Comparison of ENCODE assay signal across 1 cellular context in the genomic region with DNA sequence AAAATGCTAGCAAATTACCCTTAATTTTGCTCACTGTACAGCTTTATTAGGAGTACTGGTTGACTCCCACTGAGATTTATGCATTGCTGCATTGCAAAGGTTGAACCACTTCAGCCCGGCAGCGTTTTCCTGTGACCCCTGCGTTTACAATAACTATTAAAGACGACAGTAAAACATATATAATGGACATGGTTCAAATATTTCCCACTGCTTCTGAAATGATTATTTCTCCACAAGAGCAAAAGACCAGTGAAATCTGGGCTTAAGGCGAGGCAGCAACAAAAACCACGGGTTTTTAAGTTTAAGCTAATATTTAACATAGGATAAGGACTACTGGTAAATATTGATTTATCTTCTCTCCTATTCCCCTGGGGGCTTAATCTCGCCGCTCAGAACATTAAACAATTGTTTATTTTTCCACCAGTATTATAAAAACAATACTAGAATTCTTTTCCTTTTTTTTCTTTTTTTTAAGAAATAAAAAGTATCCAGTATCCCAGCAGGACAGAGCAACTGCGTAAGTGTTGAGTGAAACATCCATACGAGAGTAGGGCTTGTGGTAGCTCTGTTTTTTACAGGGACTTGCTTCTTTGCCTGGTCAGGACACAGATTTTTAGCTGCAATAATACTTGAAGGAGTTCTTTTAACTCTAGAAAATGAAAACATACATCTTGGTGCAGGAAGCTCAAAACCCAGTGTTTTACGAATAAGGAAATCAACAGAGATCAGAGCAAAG.
A peak's percentile ranks its signal among the peaks of the same experiment; 100 is the strongest.
TF ChIP-seq lines count a peak whose summit lies in the region.

No MANE protein-coding gene starts in this region.

TF ChIP-seq in HepG2, 621 proteins besides CTCF, POLR2A, EP300 and RAD21 (continued from another document and continues in another):
- TF ChIP-seq, protein P1, sequence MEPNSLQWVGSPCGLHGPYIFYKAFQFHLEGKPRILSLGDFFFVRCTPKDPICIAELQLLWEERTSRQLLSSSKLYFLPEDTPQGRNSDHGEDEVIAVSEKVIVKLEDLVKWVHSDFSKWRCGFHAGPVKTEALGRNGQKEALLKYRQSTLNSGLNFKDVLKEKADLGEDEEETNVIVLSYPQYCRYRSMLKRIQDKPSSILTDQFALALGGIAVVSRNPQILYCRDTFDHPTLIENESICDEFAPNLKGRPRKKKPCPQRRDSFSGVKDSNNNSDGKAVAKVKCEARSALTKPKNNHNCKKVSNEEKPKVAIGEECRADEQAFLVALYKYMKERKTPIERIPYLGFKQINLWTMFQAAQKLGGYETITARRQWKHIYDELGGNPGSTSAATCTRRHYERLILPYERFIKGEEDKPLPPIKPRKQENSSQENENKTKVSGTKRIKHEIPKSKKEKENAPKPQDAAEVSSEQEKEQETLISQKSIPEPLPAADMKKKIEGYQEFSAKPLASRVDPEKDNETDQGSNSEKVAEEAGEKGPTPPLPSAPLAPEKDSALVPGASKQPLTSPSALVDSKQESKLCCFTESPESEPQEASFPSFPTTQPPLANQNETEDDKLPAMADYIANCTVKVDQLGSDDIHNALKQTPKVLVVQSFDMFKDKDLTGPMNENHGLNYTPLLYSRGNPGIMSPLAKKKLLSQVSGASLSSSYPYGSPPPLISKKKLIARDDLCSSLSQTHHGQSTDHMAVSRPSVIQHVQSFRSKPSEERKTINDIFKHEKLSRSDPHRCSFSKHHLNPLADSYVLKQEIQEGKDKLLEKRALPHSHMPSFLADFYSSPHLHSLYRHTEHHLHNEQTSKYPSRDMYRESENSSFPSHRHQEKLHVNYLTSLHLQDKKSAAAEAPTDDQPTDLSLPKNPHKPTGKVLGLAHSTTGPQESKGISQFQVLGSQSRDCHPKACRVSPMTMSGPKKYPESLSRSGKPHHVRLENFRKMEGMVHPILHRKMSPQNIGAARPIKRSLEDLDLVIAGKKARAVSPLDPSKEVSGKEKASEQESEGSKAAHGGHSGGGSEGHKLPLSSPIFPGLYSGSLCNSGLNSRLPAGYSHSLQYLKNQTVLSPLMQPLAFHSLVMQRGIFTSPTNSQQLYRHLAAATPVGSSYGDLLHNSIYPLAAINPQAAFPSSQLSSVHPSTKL (CRISPR knock-in tag; IDR thresholded peaks at IDR 0.05) = peak; percentile 77
- TF ChIP-seq ZNF138 (CRISPR knock-in tag; IDR thresholded peaks at IDR 0.05; ENCODE audit: low read depth) = no peak
- no peak for TF ChIP-seq ZNF556 (CRISPR knock-in tag; IDR thresholded peaks at IDR 0.05; ENCODE audit: borderline replicate concordance)
- TF ChIP-seq NBN (conservative IDR thresholded peaks at IDR 0.05) = no peak
- TF ChIP-seq, protein P2, sequence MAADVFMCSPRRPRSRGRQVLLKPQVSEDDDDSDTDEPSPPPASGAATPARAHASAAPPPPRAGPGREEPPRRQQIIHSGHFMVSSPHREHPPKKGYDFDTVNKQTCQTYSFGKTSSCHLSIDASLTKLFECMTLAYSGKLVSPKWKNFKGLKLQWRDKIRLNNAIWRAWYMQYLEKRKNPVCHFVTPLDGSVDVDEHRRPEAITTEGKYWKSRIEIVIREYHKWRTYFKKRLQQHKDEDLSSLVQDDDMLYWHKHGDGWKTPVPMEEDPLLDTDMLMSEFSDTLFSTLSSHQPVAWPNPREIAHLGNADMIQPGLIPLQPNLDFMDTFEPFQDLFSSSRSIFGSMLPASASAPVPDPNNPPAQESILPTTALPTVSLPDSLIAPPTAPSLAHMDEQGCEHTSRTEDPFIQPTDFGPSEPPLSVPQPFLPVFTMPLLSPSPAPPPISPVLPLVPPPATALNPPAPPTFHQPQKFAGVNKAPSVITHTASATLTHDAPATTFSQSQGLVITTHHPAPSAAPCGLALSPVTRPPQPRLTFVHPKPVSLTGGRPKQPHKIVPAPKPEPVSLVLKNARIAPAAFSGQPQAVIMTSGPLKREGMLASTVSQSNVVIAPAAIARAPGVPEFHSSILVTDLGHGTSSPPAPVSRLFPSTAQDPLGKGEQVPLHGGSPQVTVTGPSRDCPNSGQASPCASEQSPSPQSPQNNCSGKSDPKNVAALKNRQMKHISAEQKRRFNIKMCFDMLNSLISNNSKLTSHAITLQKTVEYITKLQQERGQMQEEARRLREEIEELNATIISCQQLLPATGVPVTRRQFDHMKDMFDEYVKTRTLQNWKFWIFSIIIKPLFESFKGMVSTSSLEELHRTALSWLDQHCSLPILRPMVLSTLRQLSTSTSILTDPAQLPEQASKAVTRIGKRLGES (CRISPR knock-in tag; IDR thresholded peaks at IDR 0.05; ENCODE audit: borderline replicate concordance) = no peak
- TF ChIP-seq FOXJ3 (CRISPR knock-in tag; IDR thresholded peaks at IDR 0.05; ENCODE audit: borderline replicate concordance) = peak; percentile 31; the same call in 1 of the 2 replicates
- 0 out of 2 replicates have a peak, but pooled peaks have one; percentile 58 for TF ChIP-seq PPARG (CRISPR knock-in tag; conservative IDR thresholded peaks at IDR 0.05)
- TF ChIP-seq, protein P3, sequence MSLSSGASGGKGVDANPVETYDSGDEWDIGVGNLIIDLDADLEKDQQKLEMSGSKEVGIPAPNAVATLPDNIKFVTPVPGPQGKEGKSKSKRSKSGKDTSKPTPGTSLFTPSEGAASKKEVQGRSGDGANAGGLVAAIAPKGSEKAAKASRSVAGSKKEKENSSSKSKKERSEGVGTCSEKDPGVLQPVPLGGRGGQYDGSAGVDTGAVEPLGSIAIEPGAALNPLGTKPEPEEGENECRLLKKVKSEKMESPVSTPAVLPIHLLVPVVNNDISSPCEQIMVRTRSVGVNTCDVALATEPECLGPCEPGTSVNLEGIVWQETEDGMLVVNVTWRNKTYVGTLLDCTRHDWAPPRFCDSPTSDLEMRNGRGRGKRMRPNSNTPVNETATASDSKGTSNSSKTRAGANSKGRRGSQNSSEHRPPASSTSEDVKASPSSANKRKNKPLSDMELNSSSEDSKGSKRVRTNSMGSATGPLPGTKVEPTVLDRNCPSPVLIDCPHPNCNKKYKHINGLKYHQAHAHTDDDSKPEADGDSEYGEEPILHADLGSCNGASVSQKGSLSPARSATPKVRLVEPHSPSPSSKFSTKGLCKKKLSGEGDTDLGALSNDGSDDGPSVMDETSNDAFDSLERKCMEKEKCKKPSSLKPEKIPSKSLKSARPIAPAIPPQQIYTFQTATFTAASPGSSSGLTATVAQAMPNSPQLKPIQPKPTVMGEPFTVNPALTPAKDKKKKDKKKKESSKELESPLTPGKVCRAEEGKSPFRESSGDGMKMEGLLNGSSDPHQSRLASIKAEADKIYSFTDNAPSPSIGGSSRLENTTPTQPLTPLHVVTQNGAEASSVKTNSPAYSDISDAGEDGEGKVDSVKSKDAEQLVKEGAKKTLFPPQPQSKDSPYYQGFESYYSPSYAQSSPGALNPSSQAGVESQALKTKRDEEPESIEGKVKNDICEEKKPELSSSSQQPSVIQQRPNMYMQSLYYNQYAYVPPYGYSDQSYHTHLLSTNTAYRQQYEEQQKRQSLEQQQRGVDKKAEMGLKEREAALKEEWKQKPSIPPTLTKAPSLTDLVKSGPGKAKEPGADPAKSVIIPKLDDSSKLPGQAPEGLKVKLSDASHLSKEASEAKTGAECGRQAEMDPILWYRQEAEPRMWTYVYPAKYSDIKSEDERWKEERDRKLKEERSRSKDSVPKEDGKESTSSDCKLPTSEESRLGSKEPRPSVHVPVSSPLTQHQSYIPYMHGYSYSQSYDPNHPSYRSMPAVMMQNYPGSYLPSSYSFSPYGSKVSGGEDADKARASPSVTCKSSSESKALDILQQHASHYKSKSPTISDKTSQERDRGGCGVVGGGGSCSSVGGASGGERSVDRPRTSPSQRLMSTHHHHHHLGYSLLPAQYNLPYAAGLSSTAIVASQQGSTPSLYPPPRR (CRISPR knock-in tag; IDR thresholded peaks at IDR 0.05; ENCODE audit: borderline replicate concordance) = peak; percentile 84
- TF ChIP-seq SOX6 (IDR thresholded peaks at IDR 0.05) = no peak
- TF ChIP-seq SOX6 (CRISPR knock-in tag; IDR thresholded peaks at IDR 0.05) = peak; percentile 72
- no peak for TF ChIP-seq FOXA1 (IDR thresholded peaks at IDR 0.05)
- peak; percentile 34 for TF ChIP-seq FOXA1 (CRISPR knock-in tag; IDR thresholded peaks at IDR 0.05)
- 0 out of 2 replicates have a peak, but pooled peaks have one; percentile 54 for TF ChIP-seq NFIC (IDR thresholded peaks at IDR 0.05; ENCODE audit: low read length)
- TF ChIP-seq, protein P4, sequence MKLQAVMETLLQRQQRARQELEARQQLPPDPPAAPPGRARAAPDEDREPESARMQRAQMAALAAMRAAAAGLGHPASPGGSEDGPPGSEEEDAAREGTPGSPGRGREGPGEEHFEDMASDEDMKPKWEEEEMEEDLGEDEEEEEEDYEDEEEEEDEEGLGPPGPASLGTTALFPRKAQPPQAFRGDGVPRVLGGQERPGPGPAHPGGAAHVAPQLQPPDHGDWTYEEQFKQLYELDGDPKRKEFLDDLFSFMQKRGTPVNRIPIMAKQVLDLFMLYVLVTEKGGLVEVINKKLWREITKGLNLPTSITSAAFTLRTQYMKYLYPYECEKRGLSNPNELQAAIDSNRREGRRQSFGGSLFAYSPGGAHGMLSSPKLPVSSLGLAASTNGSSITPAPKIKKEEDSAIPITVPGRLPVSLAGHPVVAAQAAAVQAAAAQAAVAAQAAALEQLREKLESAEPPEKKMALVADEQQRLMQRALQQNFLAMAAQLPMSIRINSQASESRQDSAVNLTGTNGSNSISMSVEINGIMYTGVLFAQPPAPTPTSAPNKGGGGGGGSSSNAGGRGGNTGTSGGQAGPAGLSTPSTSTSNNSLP (IDR thresholded peaks at IDR 0.05; ENCODE audit: low read depth, low read length) = 0 out of 2 replicates have a peak, but pooled peaks have one; percentile 21
- no peak for TF ChIP-seq SNRNP70 (IDR thresholded peaks at IDR 0.05; ENCODE audit: low read depth, low read length)
- TF ChIP-seq, protein P5, sequence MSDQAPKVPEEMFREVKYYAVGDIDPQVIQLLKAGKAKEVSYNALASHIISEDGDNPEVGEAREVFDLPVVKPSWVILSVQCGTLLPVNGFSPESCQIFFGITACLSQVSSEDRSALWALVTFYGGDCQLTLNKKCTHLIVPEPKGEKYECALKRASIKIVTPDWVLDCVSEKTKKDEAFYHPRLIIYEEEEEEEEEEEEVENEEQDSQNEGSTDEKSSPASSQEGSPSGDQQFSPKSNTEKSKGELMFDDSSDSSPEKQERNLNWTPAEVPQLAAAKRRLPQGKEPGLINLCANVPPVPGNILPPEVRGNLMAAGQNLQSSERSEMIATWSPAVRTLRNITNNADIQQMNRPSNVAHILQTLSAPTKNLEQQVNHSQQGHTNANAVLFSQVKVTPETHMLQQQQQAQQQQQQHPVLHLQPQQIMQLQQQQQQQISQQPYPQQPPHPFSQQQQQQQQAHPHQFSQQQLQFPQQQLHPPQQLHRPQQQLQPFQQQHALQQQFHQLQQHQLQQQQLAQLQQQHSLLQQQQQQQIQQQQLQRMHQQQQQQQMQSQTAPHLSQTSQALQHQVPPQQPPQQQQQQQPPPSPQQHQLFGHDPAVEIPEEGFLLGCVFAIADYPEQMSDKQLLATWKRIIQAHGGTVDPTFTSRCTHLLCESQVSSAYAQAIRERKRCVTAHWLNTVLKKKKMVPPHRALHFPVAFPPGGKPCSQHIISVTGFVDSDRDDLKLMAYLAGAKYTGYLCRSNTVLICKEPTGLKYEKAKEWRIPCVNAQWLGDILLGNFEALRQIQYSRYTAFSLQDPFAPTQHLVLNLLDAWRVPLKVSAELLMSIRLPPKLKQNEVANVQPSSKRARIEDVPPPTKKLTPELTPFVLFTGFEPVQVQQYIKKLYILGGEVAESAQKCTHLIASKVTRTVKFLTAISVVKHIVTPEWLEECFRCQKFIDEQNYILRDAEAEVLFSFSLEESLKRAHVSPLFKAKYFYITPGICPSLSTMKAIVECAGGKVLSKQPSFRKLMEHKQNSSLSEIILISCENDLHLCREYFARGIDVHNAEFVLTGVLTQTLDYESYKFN (CRISPR knock-in tag; conservative IDR thresholded peaks at IDR 0.05) = peak; percentile 47
- TF ChIP-seq, protein P6, sequence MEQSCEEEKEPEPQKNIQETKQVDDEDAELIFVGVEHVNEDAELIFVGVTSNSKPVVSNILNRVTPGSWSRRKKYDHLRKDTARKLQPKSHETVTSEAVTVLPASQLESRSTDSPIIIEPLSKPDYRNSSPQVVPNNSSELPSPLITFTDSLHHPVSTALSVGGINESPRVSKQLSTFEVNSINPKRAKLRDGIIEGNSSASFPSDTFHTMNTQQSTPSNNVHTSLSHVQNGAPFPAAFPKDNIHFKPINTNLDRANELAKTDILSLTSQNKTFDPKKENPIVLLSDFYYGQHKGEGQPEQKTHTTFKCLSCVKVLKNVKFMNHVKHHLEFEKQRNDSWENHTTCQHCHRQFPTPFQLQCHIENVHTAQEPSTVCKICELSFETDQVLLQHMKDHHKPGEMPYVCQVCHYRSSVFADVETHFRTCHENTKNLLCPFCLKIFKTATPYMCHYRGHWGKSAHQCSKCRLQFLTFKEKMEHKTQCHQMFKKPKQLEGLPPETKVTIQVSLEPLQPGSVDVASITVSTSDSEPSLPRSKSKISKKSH (CRISPR knock-in tag; IDR thresholded peaks at IDR 0.05; ENCODE audit: borderline replicate concordance) = no peak
- TF ChIP-seq CREM (IDR thresholded peaks at IDR 0.05) = peak; percentile 29; the same call in 1 of the 2 replicates
- TF ChIP-seq CREM (CRISPR knock-in tag; IDR thresholded peaks at IDR 0.05) = no peak
- TF ChIP-seq, protein P7, sequence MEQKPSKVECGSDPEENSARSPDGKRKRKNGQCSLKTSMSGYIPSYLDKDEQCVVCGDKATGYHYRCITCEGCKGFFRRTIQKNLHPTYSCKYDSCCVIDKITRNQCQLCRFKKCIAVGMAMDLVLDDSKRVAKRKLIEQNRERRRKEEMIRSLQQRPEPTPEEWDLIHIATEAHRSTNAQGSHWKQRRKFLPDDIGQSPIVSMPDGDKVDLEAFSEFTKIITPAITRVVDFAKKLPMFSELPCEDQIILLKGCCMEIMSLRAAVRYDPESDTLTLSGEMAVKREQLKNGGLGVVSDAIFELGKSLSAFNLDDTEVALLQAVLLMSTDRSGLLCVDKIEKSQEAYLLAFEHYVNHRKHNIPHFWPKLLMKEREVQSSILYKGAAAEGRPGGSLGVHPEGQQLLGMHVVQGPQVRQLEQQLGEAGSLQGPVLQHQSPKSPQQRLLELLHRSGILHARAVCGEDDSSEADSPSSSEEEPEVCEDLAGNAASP (CRISPR knock-in tag; IDR thresholded peaks at IDR 0.05; ENCODE audit: borderline replicate concordance) = no peak
- TF ChIP-seq, protein P8, sequence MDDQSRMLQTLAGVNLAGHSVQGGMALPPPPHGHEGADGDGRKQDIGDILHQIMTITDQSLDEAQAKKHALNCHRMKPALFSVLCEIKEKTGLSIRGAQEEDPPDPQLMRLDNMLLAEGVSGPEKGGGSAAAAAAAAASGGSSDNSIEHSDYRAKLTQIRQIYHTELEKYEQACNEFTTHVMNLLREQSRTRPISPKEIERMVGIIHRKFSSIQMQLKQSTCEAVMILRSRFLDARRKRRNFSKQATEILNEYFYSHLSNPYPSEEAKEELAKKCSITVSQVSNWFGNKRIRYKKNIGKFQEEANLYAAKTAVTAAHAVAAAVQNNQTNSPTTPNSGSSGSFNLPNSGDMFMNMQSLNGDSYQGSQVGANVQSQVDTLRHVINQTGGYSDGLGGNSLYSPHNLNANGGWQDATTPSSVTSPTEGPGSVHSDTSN (CRISPR knock-in tag; IDR thresholded peaks at IDR 0.05; ENCODE audit: borderline replicate concordance) = no peak
- TF ChIP-seq ZNF652 (CRISPR knock-in tag; IDR thresholded peaks at IDR 0.05; ENCODE audit: borderline replicate concordance, low read depth) = no peak
- TF ChIP-seq XBP1 (CRISPR knock-in tag; IDR thresholded peaks at IDR 0.05) = no peak
- TF ChIP-seq RARA (CRISPR knock-in tag; IDR thresholded peaks at IDR 0.05) = peak; percentile 47
- TF ChIP-seq FOXA3 (CRISPR knock-in tag; IDR thresholded peaks at IDR 0.05) = peak; percentile 72
- no peak for TF ChIP-seq SOX13 (IDR thresholded peaks at IDR 0.05)
- peak in 1 of 2 experiments; percentile 66; a peak in 2 of 4 replicates for TF ChIP-seq SOX13 (CRISPR knock-in tag; conservative IDR thresholded peaks at IDR 0.05 in 1 of 2, IDR thresholded peaks at IDR 0.05 in 1 of 2)
- TF ChIP-seq ZNF615 (CRISPR knock-in tag; IDR thresholded peaks at IDR 0.05; ENCODE audit: borderline replicate concordance) = no peak
- peak in 1 of 2 experiments; percentile 17; a peak in 1 of 4 replicates for TF ChIP-seq NR2F1 (CRISPR knock-in tag; IDR thresholded peaks at IDR 0.05)
